In genomic region chr5:137899493-137899892, GRCh38 we compare ENCODE assay signal across 29 cellular contexts.
"Had no signal": no experiment of that assay in that cellular context is flagged by ENCODE, and none has a peak within 500 bp of the region (broad histone marks: within the 10 kb centered on the region; RNA-seq: fewer than 3 reads in every experiment).

No MANE protein-coding gene starts in this region.

- ATAC-seq: activated CD4-positive, alpha-beta T cell treated with anti-CD3 and anti-CD28 coated beads for 36 hours; activated CD8-positive, alpha-beta memory T cell treated with anti-CD3 and anti-CD28 coated beads, Interleukin-2, amount 10 ng/mL, durations not matched to agents 7 days and 5 days; activated CD8-positive, alpha-beta T cell treated with anti-CD3 and anti-CD28 coated beads, Interleukin-2, amount 10 ng/mL, durations not matched to agents 7 days and 5 days; activated naive CD4-positive, alpha-beta T cell treated with anti-CD3 and anti-CD28 coated beads, Interleukin-2, amount 50 U/mL, for 72 hours; activated T-cell treated with anti-CD3 and anti-CD28 coated beads, Interleukin-2, amount 50 U/mL, for 72 hours; esophagus mucosa had no signal

- DNase-seq: activated CD4-positive, alpha-beta memory T cell treated with anti-CD3 and anti-CD28 coated beads for 36 hours; activated CD4-positive, alpha-beta T cell treated with anti-CD3 and anti-CD28 coated beads for 36 hours; activated CD4-positive, alpha-beta T cell treated with anti-CD3 and anti-CD28 coated beads, Interleukin-2, amount 10 ng/mL, durations not matched to agents 24 days and 14 days; activated CD4-positive, CD25-positive, alpha-beta regulatory T cell; activated CD4-positive, CD25-positive, alpha-beta regulatory T cell treated with anti-CD3 and anti-CD28 coated beads, Interleukin-2, amount 50 U/mL, for 72 hours; activated CD8-positive, alpha-beta memory T cell treated with anti-CD3 and anti-CD28 coated beads, Interleukin-2, amount 10 ng/mL, durations not matched to agents 7 days and 5 days; activated CD8-positive, alpha-beta memory T cell treated with anti-CD3 and anti-CD28 coated beads, Interleukin-2, amount 50 U/mL, for 4 hours; activated CD8-positive, alpha-beta T cell treated with anti-CD3 and anti-CD28 coated beads, Interleukin-2, amount 10 ng/mL, durations not matched to agents 7 days and 5 days; activated gamma-delta T cell; activated naive CD4-positive, alpha-beta T cell; activated naive CD4-positive, alpha-beta T cell treated with anti-CD3 and anti-CD28 coated beads, Interleukin-2, amount 10 ng/mL, durations not matched to agents 7 days and 5 days; activated naive CD8-positive, alpha-beta T cell treated with anti-CD3 and anti-CD28 coated beads, Interleukin-2, amount 10 ng/mL, durations not matched to agents 7 days and 5 days; activated T-cell treated with anti-CD3 and anti-CD28 coated beads for 4 hours; activated T-cell treated with anti-CD3 and anti-CD28 coated beads, Interleukin-2, amount 50 U/mL, for 24 hours; activated T-cell treated with anti-CD3 and anti-CD28 coated beads, Interleukin-2, amount 50 U/mL, for 72 hours; central memory CD4-positive, alpha-beta T cell; cerebellar nuclear complex; colonic mucosa; dorsolateral prefrontal cortex; effector memory CD4-positive, alpha-beta T cell; endodermal cell; foreskin fibroblast; head of caudate nucleus; T-helper 2 cell had no signal

- H3K4me1 ChIP-seq: ascending aorta, breast epithelium, colonic mucosa had no signal

- H3K4me3 ChIP-seq: ascending aorta, breast epithelium, cardiac muscle cell, colonic mucosa, dorsolateral prefrontal cortex had no signal

- H3K27me3 ChIP-seq: ascending aorta, breast epithelium, cardiac muscle cell, colonic mucosa, dorsolateral prefrontal cortex had no signal

- H3K9me3 ChIP-seq: ascending aorta, breast epithelium, colonic mucosa had no signal

- H3K27ac ChIP-seq: ascending aorta, breast epithelium, cardiac muscle cell, colonic mucosa had no signal

- H3K36me3 ChIP-seq: ascending aorta, breast epithelium, cardiac muscle cell, colonic mucosa had no signal
